Comparison of ENCODE assay signal across 13 cellular contexts in the genomic region with DNA sequence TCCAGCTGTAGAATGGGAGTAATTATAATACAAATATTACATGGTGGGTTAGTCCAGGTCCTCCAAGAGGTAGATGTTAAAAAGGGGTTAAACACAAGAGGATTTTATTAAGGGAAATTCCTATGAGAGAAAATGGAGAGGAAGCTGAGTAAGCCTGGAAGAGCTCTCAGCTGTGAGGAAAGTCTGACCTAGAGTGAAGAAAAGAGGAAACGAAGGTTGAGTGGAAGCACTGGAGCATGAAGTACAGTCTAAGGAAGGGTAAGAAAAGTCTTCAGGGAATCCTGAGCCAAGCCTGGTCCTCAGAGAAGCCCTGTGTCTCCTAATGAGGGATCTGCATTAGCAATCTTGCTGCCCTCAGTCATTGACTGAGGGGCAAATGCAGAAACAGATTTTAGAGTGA.
DNase-seq lines count a peak whose midpoint lies in the region; ATAC-seq and TF ChIP-seq lines count a peak whose summit lies in the region.
"Had no signal": no experiment of that assay in that cellular context is flagged by ENCODE, and none has a peak within 500 bp of the region (broad histone marks: within the 10 kb centered on the region; RNA-seq: fewer than 3 reads in every experiment).

No MANE protein-coding gene starts in this region.

- no peak overlapping the region for H3K4me3 Mint-ChIP-seq in natural killer cell treated with Interleukin-12 subunit alpha and Interleukin-12 subunit beta and Interleukin-15 and Interleukin-18, amount 100 ng/mL, for 72 hours
- H3K4me3 Mint-ChIP-seq in activated CD4-positive, alpha-beta T cell treated with anti-CD3 and anti-CD28 coated beads, Interleukin-2, amount 10 ng/mL, durations not matched to agents 24 days and 14 days, result no peak overlapping the region
- H3K4me3 Mint-ChIP-seq: CD4-positive, alpha-beta T cell had no signal

- H3K27me3 Mint-ChIP-seq in natural killer cell treated with Interleukin-12 subunit alpha and Interleukin-12 subunit beta and Interleukin-15 and Interleukin-18, amount 100 ng/mL, for 72 hours, result no peaks in the 10 kb centered on the region
- no peaks in the 10 kb centered on the region for H3K27me3 Mint-ChIP-seq in activated CD4-positive, alpha-beta T cell treated with anti-CD3 and anti-CD28 coated beads, Interleukin-2, amount 10 ng/mL, durations not matched to agents 24 days and 14 days
- H3K27me3 Mint-ChIP-seq: CD4-positive, alpha-beta T cell had no signal

- no peaks in the 10 kb centered on the region for H3K4me1 Mint-ChIP-seq in natural killer cell treated with Interleukin-12 subunit alpha and Interleukin-12 subunit beta and Interleukin-15 and Interleukin-18, amount 100 ng/mL, for 72 hours (ENCODE audit: low read depth in 2 of 2)
- no peaks in the 10 kb centered on the region for H3K4me1 Mint-ChIP-seq in activated CD4-positive, alpha-beta T cell treated with anti-CD3 and anti-CD28 coated beads, Interleukin-2, amount 10 ng/mL, durations not matched to agents 24 days and 14 days

- no peaks in the 10 kb centered on the region for H3K36me3 Mint-ChIP-seq in natural killer cell treated with Interleukin-12 subunit alpha and Interleukin-12 subunit beta and Interleukin-15 and Interleukin-18, amount 100 ng/mL, for 72 hours
- H3K36me3 Mint-ChIP-seq in activated CD4-positive, alpha-beta T cell treated with anti-CD3 and anti-CD28 coated beads, Interleukin-2, amount 10 ng/mL, durations not matched to agents 24 days and 14 days (ENCODE audit: low read depth), result no peaks in the 10 kb centered on the region

- peaks cover 7% of the 10 kb centered on the region for H3K9me3 Mint-ChIP-seq in natural killer cell treated with Interleukin-12 subunit alpha and Interleukin-12 subunit beta and Interleukin-15 and Interleukin-18, amount 100 ng/mL, for 72 hours
- H3K9me3 Mint-ChIP-seq in activated CD4-positive, alpha-beta T cell treated with anti-CD3 and anti-CD28 coated beads, Interleukin-2, amount 10 ng/mL, durations not matched to agents 24 days and 14 days, result no peaks in the 10 kb centered on the region

- H3K27ac Mint-ChIP-seq in natural killer cell treated with Interleukin-12 subunit alpha and Interleukin-12 subunit beta and Interleukin-15 and Interleukin-18, amount 100 ng/mL, for 72 hours, result no peak overlapping the region
- H3K27ac Mint-ChIP-seq in activated CD4-positive, alpha-beta T cell treated with anti-CD3 and anti-CD28 coated beads, Interleukin-2, amount 10 ng/mL, durations not matched to agents 24 days and 14 days, result no peak overlapping the region
- H3K27ac Mint-ChIP-seq: CD4-positive, alpha-beta T cell had no signal

- intact Hi-C loops in activated CD4-positive, alpha-beta T cell treated with anti-CD3 and anti-CD28 coated beads, Interleukin-2, amount 10 ng/mL, durations not matched to agents 24 days and 14 days (cut with micrococcal nuclease), result no loop called here

- no peak overlapping the region for H3K4me3 ChIP-seq in epithelial cell of proximal tubule (ENCODE audit: low read depth, low read length)
- H3K4me3 ChIP-seq: Peyer's patch, sigmoid colon, thyroid gland had no signal

- ATAC-seq in GM18519 (IDR thresholded peaks at IDR 0.05; ENCODE audit: low FRiP score, unreplicated experiment), result peak; percentile 48
- peak; percentile 62 for ATAC-seq in GM21825 (IDR thresholded peaks at IDR 0.05; ENCODE audit: unreplicated experiment)
- peak; percentile 44 for ATAC-seq in HG03439 (IDR thresholded peaks at IDR 0.05; ENCODE audit: unreplicated experiment)
- no peak for ATAC-seq in natural killer cell treated with Interleukin-12 subunit alpha and Interleukin-12 subunit beta and Interleukin-15 and Interleukin-18, amount 100 ng/mL, for 72 hours

- DNase-seq in epithelial cell of proximal tubule (ENCODE audit: low read depth), result peak; percentile 57
- no peak for DNase-seq in natural killer cell treated with Interleukin-12 subunit alpha and Interleukin-12 subunit beta and Interleukin-15 and Interleukin-18, amount 100 ng/mL, for 72 hours (ENCODE audit: low spot score)
- no peak for DNase-seq in DMS53 (lab: John Stamatoyannopoulos, UW)
- no peak for DNase-seq in HPDE6-E6E7 (ENCODE audit: extremely low spot score)
- no peak for DNase-seq in activated CD4-positive, alpha-beta T cell treated with anti-CD3 and anti-CD28 coated beads, Interleukin-2, amount 10 ng/mL, durations not matched to agents 24 days and 14 days
- DNase-seq: CD4-positive, alpha-beta T cell; GOT3; Peyer's patch; sigmoid colon had no signal

- no peak for TF ChIP-seq CTCF in epithelial cell of proximal tubule (conservative IDR thresholded peaks at IDR 0.05; ENCODE audit: low read depth, low read length)

Comparison
In these comparisons a context has a peak if more than half of its experiments do, and no peak if none do; other contexts are left out.
1. ATAC-seq: peak in GM18519 (single experiment), GM21825 (single experiment) and HG03439 (single experiment); none in natural killer cell treated with Interleukin-12 subunit alpha and Interleukin-12 subunit beta and Interleukin-15 and Interleukin-18, amount 100 ng/mL, for 72 hours (0 of 2).